In the genomic region with DNA sequence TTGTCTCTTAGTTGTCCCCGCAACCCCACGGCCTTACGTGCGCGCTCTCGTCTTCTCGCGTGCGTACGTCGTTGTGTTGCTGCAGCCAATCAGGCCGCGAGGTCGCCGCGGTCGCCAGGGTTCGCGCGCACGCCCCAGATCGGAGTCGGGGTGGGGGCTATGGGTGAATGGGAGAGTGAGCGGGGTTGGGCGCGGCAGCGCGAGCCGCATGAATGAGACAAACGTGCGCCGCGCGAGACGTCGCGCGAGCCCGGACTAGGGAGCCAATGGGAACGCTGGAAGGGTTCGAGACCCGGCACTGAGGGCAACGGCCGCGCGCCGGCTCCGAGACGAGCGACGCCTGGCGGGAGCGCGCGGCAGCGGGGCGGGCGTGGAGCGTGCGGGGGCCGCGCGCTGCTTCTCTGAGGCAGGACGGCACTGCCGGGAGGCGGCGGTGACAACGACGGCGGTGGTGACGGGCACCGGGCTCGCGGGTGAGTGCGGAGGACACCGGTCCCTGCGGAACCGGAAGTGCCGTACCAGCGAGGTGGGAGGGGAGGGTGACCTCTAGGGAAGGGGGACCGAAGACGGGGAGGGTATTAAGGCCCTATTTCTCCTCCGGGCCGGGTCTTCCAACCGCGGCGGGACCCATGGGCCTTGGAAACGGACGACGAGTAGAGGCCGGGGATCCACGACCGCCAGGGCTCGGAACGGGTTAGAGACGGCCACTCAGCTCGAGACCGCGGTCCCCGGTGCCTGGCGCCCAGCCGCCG, we compare ENCODE assay signal across 1 cellular context.
TF ChIP-seq lines count a peak whose summit lies in the region.

Gene ZDHHC5 (plus strand): TSS at position 400 of the 752 bp plus-strand sequence. CDS start 4,977 bp downstream, outside the sequence.

TF ChIP-seq in HepG2, 621 proteins besides CTCF, POLR2A, EP300 and RAD21 (continued from another document and continues in another):
- peak; percentile 40; the same call in 1 of the 2 replicates for TF ChIP-seq HMGXB3 (CRISPR knock-in tag; IDR thresholded peaks at IDR 0.05; ENCODE audit: borderline replicate concordance)
- TF ChIP-seq PHF20 (CRISPR knock-in tag; IDR thresholded peaks at IDR 0.05) = peak; percentile 81
- peak; percentile 61; the same call in 1 of the 2 replicates for TF ChIP-seq ZNF256 (CRISPR knock-in tag; conservative IDR thresholded peaks at IDR 0.05)
- TF ChIP-seq, protein P1, sequence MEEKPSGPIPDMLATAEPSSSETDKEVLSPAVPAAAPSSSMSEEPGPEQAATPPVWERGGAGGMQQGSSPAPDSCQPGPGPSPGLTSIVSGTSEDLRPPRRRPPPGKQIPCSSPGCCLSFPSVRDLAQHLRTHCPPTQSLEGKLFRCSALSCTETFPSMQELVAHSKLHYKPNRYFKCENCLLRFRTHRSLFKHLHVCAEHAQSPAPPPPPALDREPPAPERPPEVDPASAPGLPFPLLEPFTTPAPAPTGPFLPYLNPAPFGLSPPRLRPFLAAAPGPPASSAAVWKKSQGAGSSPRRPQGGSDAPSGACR (CRISPR knock-in tag; IDR thresholded peaks at IDR 0.05) = no peak
- TF ChIP-seq ZSCAN31 (CRISPR knock-in tag; IDR thresholded peaks at IDR 0.05; ENCODE audit: low read depth) = peak; percentile 67
- no peak for TF ChIP-seq PCBP2 (optimal IDR thresholded peaks at IDR 0.05; ENCODE audit: low read depth, low read length, poor library complexity, severe bottlenecking)
- TF ChIP-seq ZNF441 (CRISPR knock-in tag; IDR thresholded peaks at IDR 0.05; ENCODE audit: borderline replicate concordance) = peak; percentile 73; the same call in 1 of the 2 replicates
- no peak for TF ChIP-seq HOXA7 (CRISPR knock-in tag; IDR thresholded peaks at IDR 0.05)
- no peak for TF ChIP-seq EZH2 (conservative IDR thresholded peaks at IDR 0.05; ENCODE audit: low read depth, low read length)
- TF ChIP-seq SP140L (CRISPR knock-in tag; IDR thresholded peaks at IDR 0.05; ENCODE audit: borderline replicate concordance) = no peak
- TF ChIP-seq, protein P2, sequence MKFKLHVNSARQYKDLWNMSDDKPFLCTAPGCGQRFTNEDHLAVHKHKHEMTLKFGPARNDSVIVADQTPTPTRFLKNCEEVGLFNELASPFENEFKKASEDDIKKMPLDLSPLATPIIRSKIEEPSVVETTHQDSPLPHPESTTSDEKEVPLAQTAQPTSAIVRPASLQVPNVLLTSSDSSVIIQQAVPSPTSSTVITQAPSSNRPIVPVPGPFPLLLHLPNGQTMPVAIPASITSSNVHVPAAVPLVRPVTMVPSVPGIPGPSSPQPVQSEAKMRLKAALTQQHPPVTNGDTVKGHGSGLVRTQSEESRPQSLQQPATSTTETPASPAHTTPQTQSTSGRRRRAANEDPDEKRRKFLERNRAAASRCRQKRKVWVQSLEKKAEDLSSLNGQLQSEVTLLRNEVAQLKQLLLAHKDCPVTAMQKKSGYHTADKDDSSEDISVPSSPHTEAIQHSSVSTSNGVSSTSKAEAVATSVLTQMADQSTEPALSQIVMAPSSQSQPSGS (CRISPR knock-in tag; IDR thresholded peaks at IDR 0.05) = no peak
- TF ChIP-seq IRX3 (CRISPR knock-in tag; IDR thresholded peaks at IDR 0.05; ENCODE audit: borderline replicate concordance, low read depth) = no peak
- TF ChIP-seq ZNF382 (CRISPR knock-in tag; IDR thresholded peaks at IDR 0.05; ENCODE audit: borderline replicate concordance) = no peak
- TF ChIP-seq SMYD3 (CRISPR knock-in tag; IDR thresholded peaks at IDR 0.05) = no peak
- no peak; the same call in 1 of the 2 replicates for TF ChIP-seq ZNF746 (CRISPR knock-in tag; IDR thresholded peaks at IDR 0.05)
- TF ChIP-seq ASH2L (IDR thresholded peaks at IDR 0.05; ENCODE audit: insufficient read length, low read depth, low read length) = peak; percentile 52
- no peak for TF ChIP-seq RBAK (CRISPR knock-in tag; IDR thresholded peaks at IDR 0.05)
- no peak; the same call in 1 of the 2 replicates for TF ChIP-seq ETV5 (CRISPR knock-in tag; IDR thresholded peaks at IDR 0.05; ENCODE audit: borderline replicate concordance)
- peak; percentile 77 for TF ChIP-seq TAF1 (CRISPR knock-in tag; IDR thresholded peaks at IDR 0.05)
- no peak for TF ChIP-seq ZXDC (CRISPR knock-in tag; IDR thresholded peaks at IDR 0.05)
- TF ChIP-seq E2F2 (CRISPR knock-in tag; IDR thresholded peaks at IDR 0.05; ENCODE audit: borderline replicate concordance) = no peak
- TF ChIP-seq RAD51 (IDR thresholded peaks at IDR 0.05; ENCODE audit: borderline replicate concordance) = no peak
- TF ChIP-seq ARNTL (CRISPR knock-in tag; IDR thresholded peaks at IDR 0.05) = peak; percentile 44; the same call in 1 of the 2 replicates
- no peak for TF ChIP-seq ZNF782 (CRISPR knock-in tag; IDR thresholded peaks at IDR 0.05; ENCODE audit: borderline replicate concordance)
- no peak for TF ChIP-seq MBD4 (IDR thresholded peaks at IDR 0.05; ENCODE audit: borderline replicate concordance, low read length)
- no peak for TF ChIP-seq ZNF747 (CRISPR knock-in tag; IDR thresholded peaks at IDR 0.05; ENCODE audit: borderline replicate concordance)
- TF ChIP-seq, protein P3, sequence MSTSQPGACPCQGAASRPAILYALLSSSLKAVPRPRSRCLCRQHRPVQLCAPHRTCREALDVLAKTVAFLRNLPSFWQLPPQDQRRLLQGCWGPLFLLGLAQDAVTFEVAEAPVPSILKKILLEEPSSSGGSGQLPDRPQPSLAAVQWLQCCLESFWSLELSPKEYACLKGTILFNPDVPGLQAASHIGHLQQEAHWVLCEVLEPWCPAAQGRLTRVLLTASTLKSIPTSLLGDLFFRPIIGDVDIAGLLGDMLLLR (CRISPR knock-in tag; IDR thresholded peaks at IDR 0.05) = no peak
- TF ChIP-seq SALL2 (CRISPR knock-in tag; IDR thresholded peaks at IDR 0.05) = peak; percentile 55; the same call in 1 of the 2 replicates
- no peak for TF ChIP-seq ZEB1 (IDR thresholded peaks at IDR 0.05; ENCODE audit: insufficient replicate concordance, low read depth)
- TF ChIP-seq, protein P4, sequence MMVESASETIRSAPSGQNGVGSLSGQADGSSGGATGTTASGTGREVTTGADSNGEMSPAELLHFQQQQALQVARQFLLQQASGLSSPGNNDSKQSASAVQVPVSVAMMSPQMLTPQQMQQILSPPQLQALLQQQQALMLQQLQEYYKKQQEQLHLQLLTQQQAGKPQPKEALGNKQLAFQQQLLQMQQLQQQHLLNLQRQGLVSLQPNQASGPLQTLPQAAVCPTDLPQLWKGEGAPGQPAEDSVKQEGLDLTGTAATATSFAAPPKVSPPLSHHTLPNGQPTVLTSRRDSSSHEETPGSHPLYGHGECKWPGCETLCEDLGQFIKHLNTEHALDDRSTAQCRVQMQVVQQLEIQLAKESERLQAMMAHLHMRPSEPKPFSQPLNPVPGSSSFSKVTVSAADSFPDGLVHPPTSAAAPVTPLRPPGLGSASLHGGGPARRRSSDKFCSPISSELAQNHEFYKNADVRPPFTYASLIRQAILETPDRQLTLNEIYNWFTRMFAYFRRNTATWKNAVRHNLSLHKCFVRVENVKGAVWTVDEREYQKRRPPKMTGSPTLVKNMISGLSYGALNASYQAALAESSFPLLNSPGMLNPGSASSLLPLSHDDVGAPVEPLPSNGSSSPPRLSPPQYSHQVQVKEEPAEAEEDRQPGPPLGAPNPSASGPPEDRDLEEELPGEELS (CRISPR knock-in tag; IDR thresholded peaks at IDR 0.05) = no peak
- peak; percentile 16; the same call in 1 of the 2 replicates for TF ChIP-seq PPARG (CRISPR knock-in tag; conservative IDR thresholded peaks at IDR 0.05)
- TF ChIP-seq ZNF234 (CRISPR knock-in tag; conservative IDR thresholded peaks at IDR 0.05) = peak; percentile 73; the same call in 1 of the 2 replicates
- peak; percentile 68 for TF ChIP-seq ZHX2 (IDR thresholded peaks at IDR 0.05; ENCODE audit: low read depth)
- no peak; the same call in 1 of the 2 replicates for TF ChIP-seq ZHX2 (CRISPR knock-in tag; IDR thresholded peaks at IDR 0.05; ENCODE audit: borderline replicate concordance)
